ENCODE assay signal across 1 cellular context in the genomic region with DNA sequence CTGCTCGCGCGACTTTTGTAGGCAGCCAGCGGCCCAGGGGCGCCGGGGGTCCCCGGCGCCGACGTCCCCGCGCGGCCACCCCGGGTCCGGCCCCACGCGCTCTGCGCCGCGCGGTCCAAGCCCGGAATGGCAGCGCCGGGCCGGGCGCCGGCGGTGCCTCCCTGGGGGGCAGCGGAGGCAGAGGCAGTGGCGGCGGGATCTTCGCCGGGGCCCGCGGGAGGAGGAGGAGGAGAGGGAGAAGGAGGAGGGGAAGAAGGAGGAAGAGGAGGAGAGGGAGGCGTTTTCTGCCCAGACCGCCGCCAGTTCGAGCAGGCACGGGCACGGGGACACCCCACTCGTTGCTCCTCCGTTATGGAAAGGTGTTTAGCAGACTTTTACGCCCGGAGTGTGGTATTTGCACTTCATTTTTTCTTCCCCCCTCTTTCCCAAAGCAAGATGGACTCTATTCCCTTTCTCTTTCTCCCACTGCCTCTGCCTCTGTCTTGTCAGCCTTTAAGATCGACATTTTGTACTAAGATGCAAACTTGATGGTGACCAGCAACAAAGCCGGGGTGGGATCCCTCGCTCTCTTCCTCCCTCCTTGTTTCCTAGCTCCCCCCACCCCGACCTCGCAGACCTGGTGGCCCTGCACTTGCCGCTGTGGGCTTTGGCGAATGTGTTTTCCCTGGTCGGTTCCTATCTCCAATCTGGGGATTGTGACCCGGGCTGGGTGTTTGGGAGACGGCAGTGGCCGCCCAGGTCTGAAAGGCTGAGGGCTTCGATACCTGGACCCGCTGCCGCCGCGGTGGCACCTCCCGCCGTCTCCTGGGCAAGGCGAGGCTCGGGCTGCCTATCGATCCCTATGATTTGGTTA.
TF ChIP-seq lines count a peak whose summit lies in the region.

No MANE protein-coding gene starts in this region.

TF ChIP-seq in SK-N-SH treated with all-trans-retinoic acid at 6 μM for 48 hours, 23 proteins besides CTCF, POLR2A, EP300 and RAD21 (continued from another document):
- TF ChIP-seq, protein P1, sequence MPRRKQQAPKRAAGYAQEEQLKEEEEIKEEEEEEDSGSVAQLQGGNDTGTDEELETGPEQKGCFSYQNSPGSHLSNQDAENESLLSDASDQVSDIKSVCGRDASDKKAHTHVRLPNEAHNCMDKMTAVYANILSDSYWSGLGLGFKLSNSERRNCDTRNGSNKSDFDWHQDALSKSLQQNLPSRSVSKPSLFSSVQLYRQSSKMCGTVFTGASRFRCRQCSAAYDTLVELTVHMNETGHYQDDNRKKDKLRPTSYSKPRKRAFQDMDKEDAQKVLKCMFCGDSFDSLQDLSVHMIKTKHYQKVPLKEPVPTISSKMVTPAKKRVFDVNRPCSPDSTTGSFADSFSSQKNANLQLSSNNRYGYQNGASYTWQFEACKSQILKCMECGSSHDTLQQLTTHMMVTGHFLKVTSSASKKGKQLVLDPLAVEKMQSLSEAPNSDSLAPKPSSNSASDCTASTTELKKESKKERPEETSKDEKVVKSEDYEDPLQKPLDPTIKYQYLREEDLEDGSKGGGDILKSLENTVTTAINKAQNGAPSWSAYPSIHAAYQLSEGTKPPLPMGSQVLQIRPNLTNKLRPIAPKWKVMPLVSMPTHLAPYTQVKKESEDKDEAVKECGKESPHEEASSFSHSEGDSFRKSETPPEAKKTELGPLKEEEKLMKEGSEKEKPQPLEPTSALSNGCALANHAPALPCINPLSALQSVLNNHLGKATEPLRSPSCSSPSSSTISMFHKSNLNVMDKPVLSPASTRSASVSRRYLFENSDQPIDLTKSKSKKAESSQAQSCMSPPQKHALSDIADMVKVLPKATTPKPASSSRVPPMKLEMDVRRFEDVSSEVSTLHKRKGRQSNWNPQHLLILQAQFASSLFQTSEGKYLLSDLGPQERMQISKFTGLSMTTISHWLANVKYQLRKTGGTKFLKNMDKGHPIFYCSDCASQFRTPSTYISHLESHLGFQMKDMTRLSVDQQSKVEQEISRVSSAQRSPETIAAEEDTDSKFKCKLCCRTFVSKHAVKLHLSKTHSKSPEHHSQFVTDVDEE (CRISPR knock-in tag; IDR thresholded peaks at IDR 0.05) = no peak
- TF ChIP-seq TCF4 (CRISPR knock-in tag; IDR thresholded peaks at IDR 0.05; ENCODE audit: borderline replicate concordance) = no peak
